ENCODE assay signal across 1 cellular context in genomic region chr10:70773965-70774809, GRCh38.
TF ChIP-seq lines count a peak whose summit lies in the region.

No MANE protein-coding gene starts in this region.

TF ChIP-seq in IMR-90, 13 proteins besides CTCF, POLR2A, EP300 and RAD21:
- TF ChIP-seq CEBPB (IDR thresholded peaks at IDR 0.05; ENCODE audit: low read depth, low read length), result no peak
- TF ChIP-seq RCOR1 (IDR thresholded peaks at IDR 0.05; ENCODE audit: insufficient replicate concordance, low read length), result no peak
- no peak for TF ChIP-seq NFE2L2 (IDR thresholded peaks at IDR 0.05; ENCODE audit: low read depth, low read length)
